29 cellular contexts compared by ENCODE assay signal in genomic region chr1:68962711-68963110, GRCh38.
"Had no signal": no experiment of that assay in that cellular context is flagged by ENCODE, and none has a peak within 500 bp of the region (broad histone marks: within the 10 kb centered on the region; RNA-seq: fewer than 3 reads in every experiment).

No MANE protein-coding gene starts in this region.

- H3K4me3 ChIP-seq: ascending aorta, coronary artery, dorsolateral prefrontal cortex, esophagus muscularis mucosa, gastrocnemius medialis had no signal

- H3K4me1 ChIP-seq: ascending aorta, foreskin keratinocyte, gastrocnemius medialis had no signal

- H3K36me3 Mint-ChIP-seq: activated CD4-positive, alpha-beta memory T cell treated with anti-CD3 and anti-CD28 coated beads for 36 hours; activated CD8-positive, alpha-beta memory T cell treated with anti-CD3 and anti-CD28 coated beads, Interleukin-2, amount 10 ng/mL, durations not matched to agents 7 days and 5 days; activated naive CD4-positive, alpha-beta T cell treated with anti-CD3 and anti-CD28 coated beads, Interleukin-2, amount 10 ng/mL, durations not matched to agents 7 days and 5 days; activated naive CD8-positive, alpha-beta T cell treated with anti-CD3 and anti-CD28 coated beads, Interleukin-2, amount 10 ng/mL, durations not matched to agents 7 days and 5 days had no signal

- H3K9me3 ChIP-seq: ascending aorta, esophagus muscularis mucosa, gastrocnemius medialis had no signal

- H3K27ac Mint-ChIP-seq: activated CD4-positive, alpha-beta memory T cell treated with anti-CD3 and anti-CD28 coated beads for 36 hours; activated CD4-positive, alpha-beta T cell treated with anti-CD3 and anti-CD28 coated beads for 36 hours; activated CD4-positive, alpha-beta T cell treated with anti-CD3 and anti-CD28 coated beads, Interleukin-2, amount 10 ng/mL, durations not matched to agents 24 days and 14 days; activated CD8-positive, alpha-beta memory T cell treated with anti-CD3 and anti-CD28 coated beads, Interleukin-2, amount 10 ng/mL, durations not matched to agents 7 days and 5 days; activated CD8-positive, alpha-beta T cell treated with anti-CD3 and anti-CD28 coated beads, Interleukin-2, amount 10 ng/mL, durations not matched to agents 7 days and 5 days; activated naive CD4-positive, alpha-beta T cell treated with anti-CD3 and anti-CD28 coated beads, Interleukin-2, amount 10 ng/mL, durations not matched to agents 7 days and 5 days; activated naive CD4-positive, alpha-beta T cell treated with anti-CD3 and anti-CD28 coated beads, Interleukin-2, amount 50 U/mL, for 72 hours; activated naive CD8-positive, alpha-beta T cell treated with anti-CD3 and anti-CD28 coated beads, Interleukin-2, amount 10 ng/mL, durations not matched to agents 7 days and 5 days; activated T-cell treated with anti-CD3 and anti-CD28 coated beads, Interleukin-2, amount 50 U/mL, for 24 hours; activated T-cell treated with anti-CD3 and anti-CD28 coated beads, Interleukin-2, amount 50 U/mL, for 72 hours; dendritic cell treated with granulocyte-macrophage colony-stimulating factor and Interleukin-4, amounts not matched to agents 40 ng/mL and 50 ng/mL, for 4 days; endodermal cell had no signal

- H3K4me1 Mint-ChIP-seq: activated CD4-positive, alpha-beta T cell treated with anti-CD3 and anti-CD28 coated beads for 36 hours; activated CD4-positive, alpha-beta T cell treated with anti-CD3 and anti-CD28 coated beads, Interleukin-2, amount 10 ng/mL, durations not matched to agents 24 days and 14 days; activated CD8-positive, alpha-beta memory T cell treated with anti-CD3 and anti-CD28 coated beads, Interleukin-2, amount 10 ng/mL, durations not matched to agents 7 days and 5 days; activated naive CD4-positive, alpha-beta T cell treated with anti-CD3 and anti-CD28 coated beads, Interleukin-2, amount 10 ng/mL, durations not matched to agents 7 days and 5 days; activated naive CD8-positive, alpha-beta T cell treated with anti-CD3 and anti-CD28 coated beads, Interleukin-2, amount 10 ng/mL, durations not matched to agents 7 days and 5 days; central memory CD8-positive, alpha-beta T cell had no signal

- H3K27me3 ChIP-seq: ascending aorta, brain microvascular endothelial cell, dorsolateral prefrontal cortex, esophagus muscularis mucosa, foreskin keratinocyte, gastrocnemius medialis had no signal

- H3K36me3 ChIP-seq: ascending aorta, brain microvascular endothelial cell, esophagus muscularis mucosa, gastrocnemius medialis had no signal

- H3K4me3 Mint-ChIP-seq: activated CD4-positive, alpha-beta memory T cell treated with anti-CD3 and anti-CD28 coated beads for 36 hours; activated CD4-positive, alpha-beta T cell treated with anti-CD3 and anti-CD28 coated beads for 36 hours; activated CD4-positive, alpha-beta T cell treated with anti-CD3 and anti-CD28 coated beads, Interleukin-2, amount 10 ng/mL, durations not matched to agents 24 days and 14 days; activated CD8-positive, alpha-beta memory T cell treated with anti-CD3 and anti-CD28 coated beads, Interleukin-2, amount 10 ng/mL, durations not matched to agents 7 days and 5 days; activated CD8-positive, alpha-beta T cell treated with anti-CD3 and anti-CD28 coated beads, Interleukin-2, amount 10 ng/mL, durations not matched to agents 7 days and 5 days; activated naive CD4-positive, alpha-beta T cell treated with anti-CD3 and anti-CD28 coated beads, Interleukin-2, amount 10 ng/mL, durations not matched to agents 7 days and 5 days; activated naive CD8-positive, alpha-beta T cell treated with anti-CD3 and anti-CD28 coated beads, Interleukin-2, amount 10 ng/mL, durations not matched to agents 7 days and 5 days; activated T-cell treated with anti-CD3 and anti-CD28 coated beads, Interleukin-2, amount 50 U/mL, for 24 hours; activated T-cell treated with anti-CD3 and anti-CD28 coated beads, Interleukin-2, amount 50 U/mL, for 72 hours; central memory CD8-positive, alpha-beta T cell; dendritic cell treated with granulocyte-macrophage colony-stimulating factor and Interleukin-4, amounts not matched to agents 40 ng/mL and 50 ng/mL, for 4 days; endodermal cell had no signal

- DNase-seq: activated CD4-positive, alpha-beta memory T cell treated with anti-CD3 and anti-CD28 coated beads for 36 hours; activated CD4-positive, alpha-beta T cell treated with anti-CD3 and anti-CD28 coated beads for 36 hours; activated CD4-positive, alpha-beta T cell treated with anti-CD3 and anti-CD28 coated beads, Interleukin-2, amount 10 ng/mL, durations not matched to agents 24 days and 14 days; activated CD4-positive, CD25-positive, alpha-beta regulatory T cell; activated CD4-positive, CD25-positive, alpha-beta regulatory T cell treated with anti-CD3 and anti-CD28 coated beads, Interleukin-2, amount 50 U/mL, for 72 hours; activated CD8-positive, alpha-beta memory T cell treated with anti-CD3 and anti-CD28 coated beads, Interleukin-2, amount 10 ng/mL, durations not matched to agents 7 days and 5 days; activated CD8-positive, alpha-beta memory T cell treated with anti-CD3 and anti-CD28 coated beads, Interleukin-2, amount 50 U/mL, for 48 hours; activated CD8-positive, alpha-beta T cell treated with anti-CD3 and anti-CD28 coated beads, Interleukin-2, amount 10 ng/mL, durations not matched to agents 7 days and 5 days; activated gamma-delta T cell; activated naive CD4-positive, alpha-beta T cell; activated naive CD4-positive, alpha-beta T cell treated with anti-CD3 and anti-CD28 coated beads, Interleukin-2, amount 10 ng/mL, durations not matched to agents 7 days and 5 days; activated naive CD8-positive, alpha-beta T cell treated with anti-CD3 and anti-CD28 coated beads, Interleukin-2, amount 10 ng/mL, durations not matched to agents 7 days and 5 days; activated T-cell treated with anti-CD3 and anti-CD28 coated beads for 4 hours; activated T-cell treated with anti-CD3 and anti-CD28 coated beads, Interleukin-2, amount 50 U/mL, for 24 hours; activated T-cell treated with anti-CD3 and anti-CD28 coated beads, Interleukin-2, amount 50 U/mL, for 72 hours; brain microvascular endothelial cell; dorsolateral prefrontal cortex; effector memory CD4-positive, alpha-beta T cell; endodermal cell; gastrocnemius medialis; glutamatergic neuron; T-helper 2 cell had no signal

- H3K27ac ChIP-seq: ascending aorta, brain microvascular endothelial cell, coronary artery, esophagus muscularis mucosa, foreskin keratinocyte, gastrocnemius medialis had no signal

- H3K27me3 Mint-ChIP-seq: activated CD4-positive, alpha-beta memory T cell treated with anti-CD3 and anti-CD28 coated beads for 36 hours; activated CD4-positive, alpha-beta T cell treated with anti-CD3 and anti-CD28 coated beads for 36 hours; activated CD4-positive, alpha-beta T cell treated with anti-CD3 and anti-CD28 coated beads, Interleukin-2, amount 10 ng/mL, durations not matched to agents 24 days and 14 days; activated CD8-positive, alpha-beta memory T cell treated with anti-CD3 and anti-CD28 coated beads, Interleukin-2, amount 10 ng/mL, durations not matched to agents 7 days and 5 days; activated naive CD4-positive, alpha-beta T cell treated with anti-CD3 and anti-CD28 coated beads, Interleukin-2, amount 10 ng/mL, durations not matched to agents 7 days and 5 days; activated naive CD8-positive, alpha-beta T cell treated with anti-CD3 and anti-CD28 coated beads, Interleukin-2, amount 10 ng/mL, durations not matched to agents 7 days and 5 days; activated T-cell treated with anti-CD3 and anti-CD28 coated beads, Interleukin-2, amount 50 U/mL, for 24 hours; central memory CD8-positive, alpha-beta T cell; dendritic cell treated with granulocyte-macrophage colony-stimulating factor and Interleukin-4, amounts not matched to agents 40 ng/mL and 50 ng/mL, for 4 days had no signal

- ATAC-seq: activated CD4-positive, alpha-beta T cell treated with anti-CD3 and anti-CD28 coated beads for 36 hours; activated CD8-positive, alpha-beta memory T cell treated with anti-CD3 and anti-CD28 coated beads, Interleukin-2, amount 10 ng/mL, durations not matched to agents 7 days and 5 days; activated CD8-positive, alpha-beta T cell treated with anti-CD3 and anti-CD28 coated beads, Interleukin-2, amount 10 ng/mL, durations not matched to agents 7 days and 5 days; activated naive CD4-positive, alpha-beta T cell treated with anti-CD3 and anti-CD28 coated beads, Interleukin-2, amount 50 U/mL, for 72 hours; activated T-cell treated with anti-CD3 and anti-CD28 coated beads, Interleukin-2, amount 50 U/mL, for 72 hours; gastrocnemius medialis had no signal

- H3K9me3 Mint-ChIP-seq: activated CD4-positive, alpha-beta T cell treated with anti-CD3 and anti-CD28 coated beads, Interleukin-2, amount 10 ng/mL, durations not matched to agents 24 days and 14 days; activated naive CD8-positive, alpha-beta T cell treated with anti-CD3 and anti-CD28 coated beads, Interleukin-2, amount 10 ng/mL, durations not matched to agents 7 days and 5 days; endodermal cell had no signal
